Comparison of ENCODE assay signal across 13 cellular contexts in the genomic region with DNA sequence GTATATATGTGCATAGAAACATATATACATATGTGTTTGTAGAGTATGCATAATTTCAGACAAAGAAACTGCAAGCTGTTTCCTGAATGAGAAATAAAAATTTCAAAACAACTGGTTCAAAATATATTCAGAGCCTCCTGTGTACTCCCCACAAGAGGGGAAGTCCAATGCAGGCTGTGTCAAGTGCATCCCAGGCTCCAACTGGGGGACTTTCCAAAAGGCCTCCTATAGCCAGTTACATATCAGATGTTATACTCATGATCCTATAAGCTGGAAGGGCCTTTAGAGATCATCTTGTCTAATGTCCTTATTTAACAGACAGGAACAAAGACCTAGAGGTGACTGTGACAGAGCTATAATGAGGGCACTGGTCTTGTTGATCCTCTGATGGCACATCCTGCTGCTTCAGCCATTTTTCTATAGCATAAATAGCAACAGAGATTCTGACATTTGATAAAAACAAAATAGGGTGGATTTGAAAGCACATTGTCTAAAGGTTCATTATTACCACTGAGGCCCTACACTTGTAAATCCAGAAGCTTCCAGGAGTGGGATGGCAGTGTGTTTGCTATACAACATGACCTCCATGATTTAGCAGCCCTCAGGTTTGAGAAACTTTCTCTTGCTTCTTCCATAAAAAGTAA. TPM values are rescaled to one million over a fixed set of nuclear protein-coding genes. Genes with fewer than 3 reads are reported as not detected.
DNase-seq lines count a peak whose midpoint lies in the region; ATAC-seq and TF ChIP-seq lines count a peak whose summit lies in the region.
"Had no signal": no experiment of that assay in that cellular context is flagged by ENCODE, and none has a peak within 500 bp of the region (broad histone marks: within the 10 kb centered on the region; RNA-seq: fewer than 3 reads in every experiment).

No MANE protein-coding gene starts in this region.

- DNase-seq in memory B cell (ENCODE audit: low spot score in 2 of 2) (no peak), spleen (no peak), NCI-H146 treated with DMSO at 0.1 percent for 48 hours (lab: John Stamatoyannopoulos, UW; ENCODE audit: unreplicated experiment) (no peak), NCI-H69 (lab: John Stamatoyannopoulos, UW) (no peak)
- DNase-seq in effector memory CD4-positive, alpha-beta T cell = no peak
- DNase-seq: activated CD4-positive, CD25-positive, alpha-beta regulatory T cell treated with anti-CD3 and anti-CD28 coated beads, Interleukin-2, amount 50 U/mL, for 72 hours; esophagus squamous epithelium; left colon; NCI-H1105; psoas muscle had no signal

- ATAC-seq in GM18867 (IDR thresholded peaks at IDR 0.05; ENCODE audit: unreplicated experiment) (peak; percentile 35), GM21576 (IDR thresholded peaks at IDR 0.05; ENCODE audit: unreplicated experiment) (peak; percentile 43), HG03378 (IDR thresholded peaks at IDR 0.05; ENCODE audit: unreplicated experiment) (peak; percentile 36), memory B cell (ENCODE audit: low read depth) (peak; percentile 40)
- ATAC-seq: left colon, psoas muscle had no signal

- H3K9me3 ChIP-seq in spleen = no peaks in the 10 kb centered on the region
- H3K9me3 ChIP-seq in effector memory CD4-positive, alpha-beta T cell (ENCODE audit: control insufficient read depth, low read length) = no peaks in the 10 kb centered on the region
- H3K9me3 ChIP-seq: esophagus squamous epithelium, psoas muscle had no signal

- intact Hi-C loops in spleen (cut with DNase I; ENCODE audit: low total_unique reads) = no loop called here

- no peak overlapping the region for H3K4me3 Mint-ChIP-seq in memory B cell

- no peak overlapping the region for H3K27ac Mint-ChIP-seq in memory B cell

- TF ChIP-seq CTCF in spleen (IDR thresholded peaks at IDR 0.05 in 8 of 11, conservative IDR thresholded peaks at IDR 0.05 in 3 of 11) = no peak

- H3K4me1 ChIP-seq in spleen = peaks cover 0 to 58% (median 14%) of the 10 kb centered on the region in 6 donors
- no peaks in the 10 kb centered on the region for H3K4me1 ChIP-seq in effector memory CD4-positive, alpha-beta T cell (ENCODE audit: control insufficient read depth, insufficient read depth, low read length, poor library complexity, severe bottlenecking)
- H3K4me1 ChIP-seq: esophagus squamous epithelium, psoas muscle had no signal

- peaks cover 23% of the 10 kb centered on the region for H3K4me1 Mint-ChIP-seq in memory B cell

- no peaks in the 10 kb centered on the region for H3K27me3 Mint-ChIP-seq in memory B cell

- no peaks in the 10 kb centered on the region for H3K9me3 Mint-ChIP-seq in memory B cell

- H3K36me3 Mint-ChIP-seq in memory B cell = peaks cover 12% of the 10 kb centered on the region

- peaks cover 0 to 41% (median 7%) of the 10 kb centered on the region in 6 donors for H3K36me3 ChIP-seq in spleen
- H3K36me3 ChIP-seq in effector memory CD4-positive, alpha-beta T cell (ENCODE audit: control insufficient read depth, insufficient read depth, low read length) = peaks cover 23% of the 10 kb centered on the region
- H3K36me3 ChIP-seq: esophagus squamous epithelium had no signal

- no peak for TF ChIP-seq POLR2A in spleen (IDR thresholded peaks at IDR 0.05)

- no peaks in the 10 kb centered on the region for H3K27me3 ChIP-seq in spleen (replicated peaks in 1 of 7)
- H3K27me3 ChIP-seq in effector memory CD4-positive, alpha-beta T cell (replicated peaks; ENCODE audit: control insufficient read depth, insufficient read depth, low read length, poor library complexity, severe bottlenecking) = no peaks in the 10 kb centered on the region
- H3K27me3 ChIP-seq: esophagus squamous epithelium had no signal

- H3K27ac ChIP-seq in spleen = no peak overlapping the region
- H3K27ac ChIP-seq in effector memory CD4-positive, alpha-beta T cell (ENCODE audit: insufficient read depth, low read length, poor library complexity, severe bottlenecking) = no peak overlapping the region
- H3K27ac ChIP-seq: esophagus squamous epithelium, psoas muscle had no signal

- H3K4me3 ChIP-seq in spleen = no peak overlapping the region
- H3K4me3 ChIP-seq in effector memory CD4-positive, alpha-beta T cell (ENCODE audit: insufficient read depth, low read depth, low read length, poor library complexity, severe bottlenecking) = no peak overlapping the region
- H3K4me3 ChIP-seq: esophagus squamous epithelium, psoas muscle had no signal

RNA-seq across cellular contexts. Expression of gene LY75, which starts 13.5 kb away (rescaled TPM):
- 10 to 100 TPM; 32.3 to 41.2 (median 35.8) TPM for total RNA-seq in spleen
- polyA plus RNA-seq in spleen = 10 to 100 TPM in 1 of 3 donors, 1 to 10 TPM in 2; 7.6 to 11.0 (median 8.6) TPM
